2 cellular contexts compared by ENCODE assay signal in the genomic region with DNA sequence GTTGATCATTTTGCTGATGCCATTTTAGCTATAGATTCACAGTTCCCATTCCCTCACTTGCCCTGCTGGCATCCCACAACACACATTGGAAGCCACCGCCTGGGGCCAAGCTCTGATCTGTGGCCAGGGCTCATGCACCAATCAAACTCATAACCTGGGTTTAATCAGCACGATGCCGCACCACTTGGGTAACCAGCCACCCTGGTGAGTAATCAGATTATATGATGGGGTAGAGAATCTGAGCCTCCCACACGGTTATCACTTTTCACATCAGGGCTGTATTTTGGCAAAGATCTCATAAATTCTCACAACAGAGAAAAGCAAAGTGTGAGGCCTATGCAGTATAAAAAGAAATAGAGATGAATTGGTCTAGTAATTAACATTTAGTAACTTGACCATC.
TF ChIP-seq lines count a peak whose summit lies in the region.

No MANE protein-coding gene starts in this region.

TF ChIP-seq in SK-N-SH, 30 proteins besides CTCF, POLR2A, EP300 and RAD21 (continued from another document):
- peak; percentile 39 for TF ChIP-seq CHD2 (IDR thresholded peaks at IDR 0.05; ENCODE audit: low read length, partially characterized antibody)
- TF ChIP-seq, protein P1, sequence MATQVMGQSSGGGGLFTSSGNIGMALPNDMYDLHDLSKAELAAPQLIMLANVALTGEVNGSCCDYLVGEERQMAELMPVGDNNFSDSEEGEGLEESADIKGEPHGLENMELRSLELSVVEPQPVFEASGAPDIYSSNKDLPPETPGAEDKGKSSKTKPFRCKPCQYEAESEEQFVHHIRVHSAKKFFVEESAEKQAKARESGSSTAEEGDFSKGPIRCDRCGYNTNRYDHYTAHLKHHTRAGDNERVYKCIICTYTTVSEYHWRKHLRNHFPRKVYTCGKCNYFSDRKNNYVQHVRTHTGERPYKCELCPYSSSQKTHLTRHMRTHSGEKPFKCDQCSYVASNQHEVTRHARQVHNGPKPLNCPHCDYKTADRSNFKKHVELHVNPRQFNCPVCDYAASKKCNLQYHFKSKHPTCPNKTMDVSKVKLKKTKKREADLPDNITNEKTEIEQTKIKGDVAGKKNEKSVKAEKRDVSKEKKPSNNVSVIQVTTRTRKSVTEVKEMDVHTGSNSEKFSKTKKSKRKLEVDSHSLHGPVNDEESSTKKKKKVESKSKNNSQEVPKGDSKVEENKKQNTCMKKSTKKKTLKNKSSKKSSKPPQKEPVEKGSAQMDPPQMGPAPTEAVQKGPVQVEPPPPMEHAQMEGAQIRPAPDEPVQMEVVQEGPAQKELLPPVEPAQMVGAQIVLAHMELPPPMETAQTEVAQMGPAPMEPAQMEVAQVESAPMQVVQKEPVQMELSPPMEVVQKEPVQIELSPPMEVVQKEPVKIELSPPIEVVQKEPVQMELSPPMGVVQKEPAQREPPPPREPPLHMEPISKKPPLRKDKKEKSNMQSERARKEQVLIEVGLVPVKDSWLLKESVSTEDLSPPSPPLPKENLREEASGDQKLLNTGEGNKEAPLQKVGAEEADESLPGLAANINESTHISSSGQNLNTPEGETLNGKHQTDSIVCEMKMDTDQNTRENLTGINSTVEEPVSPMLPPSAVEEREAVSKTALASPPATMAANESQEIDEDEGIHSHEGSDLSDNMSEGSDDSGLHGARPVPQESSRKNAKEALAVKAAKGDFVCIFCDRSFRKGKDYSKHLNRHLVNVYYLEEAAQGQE (IDR thresholded peaks at IDR 0.05; ENCODE audit: low read depth, low read length) = no peak
- TF ChIP-seq, protein P2, sequence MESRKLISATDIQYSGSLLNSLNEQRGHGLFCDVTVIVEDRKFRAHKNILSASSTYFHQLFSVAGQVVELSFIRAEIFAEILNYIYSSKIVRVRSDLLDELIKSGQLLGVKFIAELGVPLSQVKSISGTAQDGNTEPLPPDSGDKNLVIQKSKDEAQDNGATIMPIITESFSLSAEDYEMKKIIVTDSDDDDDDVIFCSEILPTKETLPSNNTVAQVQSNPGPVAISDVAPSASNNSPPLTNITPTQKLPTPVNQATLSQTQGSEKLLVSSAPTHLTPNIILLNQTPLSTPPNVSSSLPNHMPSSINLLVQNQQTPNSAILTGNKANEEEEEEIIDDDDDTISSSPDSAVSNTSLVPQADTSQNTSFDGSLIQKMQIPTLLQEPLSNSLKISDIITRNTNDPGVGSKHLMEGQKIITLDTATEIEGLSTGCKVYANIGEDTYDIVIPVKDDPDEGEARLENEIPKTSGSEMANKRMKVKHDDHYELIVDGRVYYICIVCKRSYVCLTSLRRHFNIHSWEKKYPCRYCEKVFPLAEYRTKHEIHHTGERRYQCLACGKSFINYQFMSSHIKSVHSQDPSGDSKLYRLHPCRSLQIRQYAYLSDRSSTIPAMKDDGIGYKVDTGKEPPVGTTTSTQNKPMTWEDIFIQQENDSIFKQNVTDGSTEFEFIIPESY (IDR thresholded peaks at IDR 0.05; ENCODE audit: borderline replicate concordance, low read depth) = peak; percentile 48; the same call in 1 of the 2 replicates
- no peak for TF ChIP-seq YY1 (IDR thresholded peaks at IDR 0.05; ENCODE audit: low read depth)
- peak; percentile 60; the same call in 1 of the 2 replicates for TF ChIP-seq TEAD4 (IDR thresholded peaks at IDR 0.05; ENCODE audit: borderline replicate concordance, insufficient read depth)
- TF ChIP-seq ELF1 (IDR thresholded peaks at IDR 0.05) = no peak
- TF ChIP-seq, protein P3, sequence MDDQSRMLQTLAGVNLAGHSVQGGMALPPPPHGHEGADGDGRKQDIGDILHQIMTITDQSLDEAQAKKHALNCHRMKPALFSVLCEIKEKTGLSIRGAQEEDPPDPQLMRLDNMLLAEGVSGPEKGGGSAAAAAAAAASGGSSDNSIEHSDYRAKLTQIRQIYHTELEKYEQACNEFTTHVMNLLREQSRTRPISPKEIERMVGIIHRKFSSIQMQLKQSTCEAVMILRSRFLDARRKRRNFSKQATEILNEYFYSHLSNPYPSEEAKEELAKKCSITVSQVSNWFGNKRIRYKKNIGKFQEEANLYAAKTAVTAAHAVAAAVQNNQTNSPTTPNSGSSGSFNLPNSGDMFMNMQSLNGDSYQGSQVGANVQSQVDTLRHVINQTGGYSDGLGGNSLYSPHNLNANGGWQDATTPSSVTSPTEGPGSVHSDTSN (IDR thresholded peaks at IDR 0.05) = peak; percentile 75
- peak; percentile 20; the same call in 1 of the 2 replicates for TF ChIP-seq POLR2AphosphoS5 (IDR thresholded peaks at IDR 0.05; ENCODE audit: low read depth, low read length)
- TF ChIP-seq RCOR1 (IDR thresholded peaks at IDR 0.05; ENCODE audit: low read length) = peak; percentile 67; the same call in 1 of the 2 replicates
- TF ChIP-seq JUND (IDR thresholded peaks at IDR 0.05) = peak; percentile 80
- TF ChIP-seq SMC3 (IDR thresholded peaks at IDR 0.05; ENCODE audit: low read depth, low read length) = no peak
- TF ChIP-seq RXRA (IDR thresholded peaks at IDR 0.05; ENCODE audit: borderline replicate concordance, low read depth) = peak; percentile 51; the same call in 1 of the 2 replicates
- TF ChIP-seq GATA2 (CRISPR knock-in tag; IDR thresholded peaks at IDR 0.05) = peak; percentile 28; the same call in 1 of the 2 replicates
- TF ChIP-seq, protein P4, sequence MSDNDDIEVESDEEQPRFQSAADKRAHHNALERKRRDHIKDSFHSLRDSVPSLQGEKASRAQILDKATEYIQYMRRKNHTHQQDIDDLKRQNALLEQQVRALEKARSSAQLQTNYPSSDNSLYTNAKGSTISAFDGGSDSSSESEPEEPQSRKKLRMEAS (IDR thresholded peaks at IDR 0.05; ENCODE audit: low read depth) = peak; percentile 73
- TF ChIP-seq RFX5 (IDR thresholded peaks at IDR 0.05; ENCODE audit: low read length) = no peak
- peak; percentile 65 for TF ChIP-seq FOSL2 (IDR thresholded peaks at IDR 0.05; ENCODE audit: borderline replicate concordance, low read depth)
- TF ChIP-seq TCF12 (IDR thresholded peaks at IDR 0.05) = peak; percentile 93
- TF ChIP-seq MEF2A (IDR thresholded peaks at IDR 0.05; ENCODE audit: borderline replicate concordance, low read depth) = peak; percentile 62; the same call in 1 of the 2 replicates

TF ChIP-seq in WTC11, 78 proteins besides CTCF, POLR2A, EP300 and RAD21:
- TF ChIP-seq, protein P5, sequence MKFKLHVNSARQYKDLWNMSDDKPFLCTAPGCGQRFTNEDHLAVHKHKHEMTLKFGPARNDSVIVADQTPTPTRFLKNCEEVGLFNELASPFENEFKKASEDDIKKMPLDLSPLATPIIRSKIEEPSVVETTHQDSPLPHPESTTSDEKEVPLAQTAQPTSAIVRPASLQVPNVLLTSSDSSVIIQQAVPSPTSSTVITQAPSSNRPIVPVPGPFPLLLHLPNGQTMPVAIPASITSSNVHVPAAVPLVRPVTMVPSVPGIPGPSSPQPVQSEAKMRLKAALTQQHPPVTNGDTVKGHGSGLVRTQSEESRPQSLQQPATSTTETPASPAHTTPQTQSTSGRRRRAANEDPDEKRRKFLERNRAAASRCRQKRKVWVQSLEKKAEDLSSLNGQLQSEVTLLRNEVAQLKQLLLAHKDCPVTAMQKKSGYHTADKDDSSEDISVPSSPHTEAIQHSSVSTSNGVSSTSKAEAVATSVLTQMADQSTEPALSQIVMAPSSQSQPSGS (CRISPR knock-in tag; IDR thresholded peaks at IDR 0.05; ENCODE audit: borderline replicate concordance, low read depth) = no peak
- TF ChIP-seq, protein P6, sequence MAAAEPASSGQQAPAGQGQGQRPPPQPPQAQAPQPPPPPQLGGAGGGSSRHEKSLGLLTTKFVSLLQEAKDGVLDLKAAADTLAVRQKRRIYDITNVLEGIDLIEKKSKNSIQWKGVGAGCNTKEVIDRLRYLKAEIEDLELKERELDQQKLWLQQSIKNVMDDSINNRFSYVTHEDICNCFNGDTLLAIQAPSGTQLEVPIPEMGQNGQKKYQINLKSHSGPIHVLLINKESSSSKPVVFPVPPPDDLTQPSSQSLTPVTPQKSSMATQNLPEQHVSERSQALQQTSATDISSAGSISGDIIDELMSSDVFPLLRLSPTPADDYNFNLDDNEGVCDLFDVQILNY (CRISPR knock-in tag; IDR thresholded peaks at IDR 0.05) = no peak
- TF ChIP-seq EMX1 (CRISPR knock-in tag; IDR thresholded peaks at IDR 0.05) (no peak), NR1H2 (CRISPR knock-in tag; IDR thresholded peaks at IDR 0.05) (no peak), IRF2 (CRISPR knock-in tag; IDR thresholded peaks at IDR 0.05; ENCODE audit: borderline replicate concordance, low read depth) (no peak), ZNF423 (CRISPR knock-in tag; IDR thresholded peaks at IDR 0.05) (no peak), TEAD4 (CRISPR knock-in tag; IDR thresholded peaks at IDR 0.05) (no peak), ZNF671 (CRISPR knock-in tag; IDR thresholded peaks at IDR 0.05) (no peak), MXD4 (CRISPR knock-in tag; IDR thresholded peaks at IDR 0.05; ENCODE audit: borderline replicate concordance) (no peak), ZNF416 (CRISPR knock-in tag; IDR thresholded peaks at IDR 0.05) (no peak), PRRX2 (CRISPR knock-in tag; IDR thresholded peaks at IDR 0.05) (no peak)
- TF ChIP-seq, protein P7, sequence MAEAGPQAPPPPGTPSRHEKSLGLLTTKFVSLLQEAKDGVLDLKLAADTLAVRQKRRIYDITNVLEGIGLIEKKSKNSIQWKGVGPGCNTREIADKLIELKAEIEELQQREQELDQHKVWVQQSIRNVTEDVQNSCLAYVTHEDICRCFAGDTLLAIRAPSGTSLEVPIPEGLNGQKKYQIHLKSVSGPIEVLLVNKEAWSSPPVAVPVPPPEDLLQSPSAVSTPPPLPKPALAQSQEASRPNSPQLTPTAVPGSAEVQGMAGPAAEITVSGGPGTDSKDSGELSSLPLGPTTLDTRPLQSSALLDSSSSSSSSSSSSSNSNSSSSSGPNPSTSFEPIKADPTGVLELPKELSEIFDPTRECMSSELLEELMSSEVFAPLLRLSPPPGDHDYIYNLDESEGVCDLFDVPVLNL (CRISPR knock-in tag; IDR thresholded peaks at IDR 0.05; ENCODE audit: borderline replicate concordance, low read depth) = no peak
- TF ChIP-seq, protein P8, sequence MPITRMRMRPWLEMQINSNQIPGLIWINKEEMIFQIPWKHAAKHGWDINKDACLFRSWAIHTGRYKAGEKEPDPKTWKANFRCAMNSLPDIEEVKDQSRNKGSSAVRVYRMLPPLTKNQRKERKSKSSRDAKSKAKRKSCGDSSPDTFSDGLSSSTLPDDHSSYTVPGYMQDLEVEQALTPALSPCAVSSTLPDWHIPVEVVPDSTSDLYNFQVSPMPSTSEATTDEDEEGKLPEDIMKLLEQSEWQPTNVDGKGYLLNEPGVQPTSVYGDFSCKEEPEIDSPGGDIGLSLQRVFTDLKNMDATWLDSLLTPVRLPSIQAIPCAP (CRISPR knock-in tag; IDR thresholded peaks at IDR 0.05) = no peak
